In genomic region chr12:6567112-6567680, GRCh38 we compare ENCODE assay signal across 8 cellular contexts. TPM values are rescaled to one million over a fixed set of nuclear protein-coding genes. Genes with fewer than 3 reads are reported as not detected.
DNase-seq lines count a peak whose midpoint lies in the region; ATAC-seq and TF ChIP-seq lines count a peak whose summit lies in the region.

No MANE protein-coding gene starts in this region.

- CTCF ChIA-PET in activated CD8-positive, alpha-beta memory T cell treated with anti-CD3 and anti-CD28 coated beads, Interleukin-2, amount 10 ng/mL, durations not matched to agents 7 days and 5 days (lab: Charles Lee), result interaction anchor here (0.6 to 4.5 kb wide), 8 partner anchors 9 to 186 kb away, joined by 3 to 25 read pairs (median 4); partner anchors contain the start of genes GAPDH, IFFO1, MLF2 and MRPL51
- CTCF ChIA-PET in activated CD4-positive, alpha-beta memory T cell treated with anti-CD3 and anti-CD28 coated beads, Interleukin-2, amount 10 ng/mL, durations not matched to agents 7 days and 5 days (lab: Charles Lee), result interaction anchor here (0.7 to 2.0 kb wide), 7 partner anchors 9 to 258 kb away, joined by 3 to 16 read pairs (median 4); no protein-coding TSS in a partner anchor

- peaks cover 51% of the 10 kb centered on the region for H3K4me1 Mint-ChIP-seq in activated CD8-positive, alpha-beta memory T cell treated with anti-CD3 and anti-CD28 coated beads, Interleukin-2, amount 10 ng/mL, durations not matched to agents 7 days and 5 days
- peaks cover 51% of the 10 kb centered on the region for H3K4me1 Mint-ChIP-seq in activated CD4-positive, alpha-beta memory T cell treated with anti-CD3 and anti-CD28 coated beads, Interleukin-2, amount 10 ng/mL, durations not matched to agents 7 days and 5 days

- no peaks in the 10 kb centered on the region for H3K27me3 Mint-ChIP-seq in activated CD8-positive, alpha-beta memory T cell treated with anti-CD3 and anti-CD28 coated beads, Interleukin-2, amount 10 ng/mL, durations not matched to agents 7 days and 5 days
- no peaks in the 10 kb centered on the region for H3K27me3 Mint-ChIP-seq in activated CD4-positive, alpha-beta memory T cell treated with anti-CD3 and anti-CD28 coated beads, Interleukin-2, amount 10 ng/mL, durations not matched to agents 7 days and 5 days

- H3K4me3 Mint-ChIP-seq in activated CD8-positive, alpha-beta memory T cell treated with anti-CD3 and anti-CD28 coated beads, Interleukin-2, amount 10 ng/mL, durations not matched to agents 7 days and 5 days, result peak overlapping the region; percentile 99
- peak overlapping the region; percentile 100 for H3K4me3 Mint-ChIP-seq in activated CD4-positive, alpha-beta memory T cell treated with anti-CD3 and anti-CD28 coated beads, Interleukin-2, amount 10 ng/mL, durations not matched to agents 7 days and 5 days

- intact Hi-C loops in tibial artery (cut with DNase I; ENCODE audit: low total_unique reads), result no loop called here

- peaks cover 81% of the 10 kb centered on the region for H3K36me3 ChIP-seq in iPS-20b (ENCODE audit: insufficient read depth, low read depth, low read length)
- H3K36me3 ChIP-seq in tibial artery, result peaks cover 28 to 75% (median 55%) of the 10 kb centered on the region in 3 donors

- ATAC-seq in activated CD8-positive, alpha-beta memory T cell treated with anti-CD3 and anti-CD28 coated beads, Interleukin-2, amount 10 ng/mL, durations not matched to agents 7 days and 5 days, result no peak

- H3K4me1 ChIP-seq in iPS-20b (ENCODE audit: insufficient read depth, low read length) (no peaks in the 10 kb centered on the region), tibial artery (peaks cover 0 to 17% (median 13%) of the 10 kb centered on the region in 4 donors)

- H3K27ac Mint-ChIP-seq in activated CD8-positive, alpha-beta memory T cell treated with anti-CD3 and anti-CD28 coated beads, Interleukin-2, amount 10 ng/mL, durations not matched to agents 7 days and 5 days, result peak overlapping the region; percentile 96
- H3K27ac Mint-ChIP-seq in activated CD4-positive, alpha-beta memory T cell treated with anti-CD3 and anti-CD28 coated beads, Interleukin-2, amount 10 ng/mL, durations not matched to agents 7 days and 5 days, result peak overlapping the region; percentile 96

- H3K9me3 Mint-ChIP-seq in activated CD8-positive, alpha-beta memory T cell treated with anti-CD3 and anti-CD28 coated beads, Interleukin-2, amount 10 ng/mL, durations not matched to agents 7 days and 5 days (ENCODE audit: low read depth), result no peaks in the 10 kb centered on the region
- no peaks in the 10 kb centered on the region for H3K9me3 Mint-ChIP-seq in activated CD4-positive, alpha-beta memory T cell treated with anti-CD3 and anti-CD28 coated beads, Interleukin-2, amount 10 ng/mL, durations not matched to agents 7 days and 5 days

- H3K9ac ChIP-seq in iPS-20b (ENCODE audit: low read depth, low read length), result peak overlapping the region; percentile 93

- POLR2A ChIA-PET in activated CD4-positive, alpha-beta memory T cell treated with anti-CD3 and anti-CD28 coated beads, Interleukin-2, amount 10 ng/mL, durations not matched to agents 7 days and 5 days (lab: Charles Lee), result interaction anchor here (0.9 to 4.2 kb wide), 13 partner anchors 9 to 305 kb away, joined by 3 to 28 read pairs (median 4); partner anchors contain the start of genes CD4, GAPDH and MRPL51

- no peak for TF ChIP-seq CTCF in tibial artery (IDR thresholded peaks at IDR 0.05)

- no peaks in the 10 kb centered on the region for H3K27me3 ChIP-seq in iPS-20b (ENCODE audit: insufficient read depth, low read length)
- H3K27me3 ChIP-seq in tibial artery, result no peaks in the 10 kb centered on the region

- H3K4me3 ChIP-seq in iPS-20b (ENCODE audit: low read length) (peak overlapping the region; percentile 97), tibial artery (peak overlapping the region; percentile 59 to 73)

- no peak for DNase-seq in activated CD8-positive, alpha-beta memory T cell treated with anti-CD3 and anti-CD28 coated beads, Interleukin-2, amount 10 ng/mL, durations not matched to agents 7 days and 5 days
- DNase-seq in activated CD8-positive, alpha-beta memory T cell treated with anti-CD3 and anti-CD28 coated beads, Interleukin-2, amount 50 U/mL, for 4 hours, result no peak
- no peak for DNase-seq in activated CD4-positive, alpha-beta memory T cell treated with anti-CD3 and anti-CD28 coated beads, Interleukin-2, amount 10 ng/mL, durations not matched to agents 7 days and 5 days
- DNase-seq in tibial artery (no peak), amygdala (lab: John Stamatoyannopoulos, UW) (no peak), SHP77 treated with DMSO at 0.1 percent for 48 hours (lab: John Stamatoyannopoulos, UW) (no peak), NCI-H2227 treated with DMSO at 0.1 percent for 48 hours (lab: John Stamatoyannopoulos, UW) (no peak)

- H3K9me3 ChIP-seq in iPS-20b (ENCODE audit: insufficient read depth, low read depth, low read length) (no peaks in the 10 kb centered on the region), tibial artery (no peaks in the 10 kb centered on the region)

- peaks cover 62% of the 10 kb centered on the region for H3K36me3 Mint-ChIP-seq in activated CD8-positive, alpha-beta memory T cell treated with anti-CD3 and anti-CD28 coated beads, Interleukin-2, amount 10 ng/mL, durations not matched to agents 7 days and 5 days
- peaks cover 72% of the 10 kb centered on the region for H3K36me3 Mint-ChIP-seq in activated CD4-positive, alpha-beta memory T cell treated with anti-CD3 and anti-CD28 coated beads, Interleukin-2, amount 10 ng/mL, durations not matched to agents 7 days and 5 days (ENCODE audit: low read depth)

- no peak overlapping the region for H3K27ac ChIP-seq in iPS-20b (ENCODE audit: low read length)
- no peak overlapping the region for H3K27ac ChIP-seq in tibial artery

RNA-seq across cellular contexts. Expression of gene NOP2, which starts 0.9 kb away (rescaled TPM):
- 100 to 1,000 TPM in 1 of 2 experiments, 10 to 100 TPM in 1; 76.7 to 117 TPM for total RNA-seq in activated CD8-positive, alpha-beta memory T cell treated with anti-CD3 and anti-CD28 coated beads, Interleukin-2, amount 10 ng/mL, durations not matched to agents 7 days and 5 days
- 10 to 100 TPM; 46.5 to 50.9 TPM for total RNA-seq in activated CD4-positive, alpha-beta memory T cell treated with anti-CD3 and anti-CD28 coated beads, Interleukin-2, amount 10 ng/mL, durations not matched to agents 7 days and 5 days

RNA-seq across cellular contexts. Expression of gene IFFO1, which starts 11.4 kb away (rescaled TPM):
- 10 to 100 TPM; 29.3 to 30.0 TPM for total RNA-seq in activated CD8-positive, alpha-beta memory T cell treated with anti-CD3 and anti-CD28 coated beads, Interleukin-2, amount 10 ng/mL, durations not matched to agents 7 days and 5 days
- total RNA-seq in activated CD4-positive, alpha-beta memory T cell treated with anti-CD3 and anti-CD28 coated beads, Interleukin-2, amount 10 ng/mL, durations not matched to agents 7 days and 5 days, result 10 to 100 TPM; 23.1 to 23.6 TPM

RNA-seq across cellular contexts. Expression of gene GAPDH, which starts 32.9 kb away (rescaled TPM):
- 1,000 to 10,000 TPM; 5,133 to 5,396 TPM for total RNA-seq in activated CD8-positive, alpha-beta memory T cell treated with anti-CD3 and anti-CD28 coated beads, Interleukin-2, amount 10 ng/mL, durations not matched to agents 7 days and 5 days
- total RNA-seq in activated CD4-positive, alpha-beta memory T cell treated with anti-CD3 and anti-CD28 coated beads, Interleukin-2, amount 10 ng/mL, durations not matched to agents 7 days and 5 days, result 1,000 to 10,000 TPM; 5,691 to 5,753 TPM

RNA-seq across cellular contexts. Expression of gene CHD4, which starts 40.0 kb away (rescaled TPM):
- total RNA-seq in activated CD8-positive, alpha-beta memory T cell treated with anti-CD3 and anti-CD28 coated beads, Interleukin-2, amount 10 ng/mL, durations not matched to agents 7 days and 5 days, result 100 to 1,000 TPM; 288 to 320 TPM
- total RNA-seq in activated CD4-positive, alpha-beta memory T cell treated with anti-CD3 and anti-CD28 coated beads, Interleukin-2, amount 10 ng/mL, durations not matched to agents 7 days and 5 days, result 100 to 1,000 TPM; 223 to 234 TPM
